ENCODE assay signal across 22 cellular contexts in the genomic region with DNA sequence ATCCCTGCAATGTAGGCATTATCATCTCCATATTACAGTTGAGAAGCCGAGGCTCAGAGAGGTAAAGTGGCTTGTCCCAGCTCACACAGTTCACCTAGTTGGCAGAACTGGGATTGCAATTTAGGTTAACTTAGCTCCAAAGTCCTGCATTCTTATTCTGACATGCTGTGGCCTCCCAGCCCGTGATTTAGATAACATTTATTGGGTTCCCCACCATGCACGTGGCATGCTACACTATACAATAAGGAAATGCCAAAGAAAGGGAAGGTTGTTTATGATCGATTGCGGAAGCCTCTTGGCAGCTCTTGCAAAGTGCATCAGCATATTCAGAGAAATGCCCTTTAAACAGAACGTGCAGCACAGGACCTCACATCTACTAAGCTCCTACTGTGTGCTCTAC. TPM values are rescaled to one million over a fixed set of nuclear protein-coding genes. Genes with fewer than 3 reads are reported as not detected.
DNase-seq lines count a peak whose midpoint lies in the region; ATAC-seq and TF ChIP-seq lines count a peak whose summit lies in the region.
"Had no signal": no experiment of that assay in that cellular context is flagged by ENCODE, and none has a peak within 500 bp of the region (broad histone marks: within the 10 kb centered on the region; RNA-seq: fewer than 3 reads in every experiment).

No MANE protein-coding gene starts in this region.

- H3K4me3 Mint-ChIP-seq in natural killer cell, result peak overlapping the region; percentile 36
- H3K4me3 Mint-ChIP-seq: activated CD8-positive, alpha-beta T cell treated with anti-CD3 and anti-CD28 coated beads, Interleukin-2, amount 10 ng/mL, durations not matched to agents 7 days and 5 days; activated naive CD4-positive, alpha-beta T cell treated with anti-CD3 and anti-CD28 coated beads, Interleukin-2, amount 50 U/mL, for 24 hours; activated T-cell treated with anti-CD3 and anti-CD28 coated beads, Interleukin-2, amount 50 U/mL, for 72 hours; memory B cell had no signal

- H3K36me3 ChIP-seq in Peyer's patch (no peaks in the 10 kb centered on the region), transverse colon (no peaks in the 10 kb centered on the region)
- H3K36me3 ChIP-seq: HAP-1 had no signal

- H3K4me3 ChIP-seq in Peyer's patch (peak overlapping the region in 2 of 4 donors; percentile 77 to 85), cardiac fibroblast (replicated peaks in 1 of 2; ENCODE audit: low read depth in 2 of 2, low read length in 2 of 2) (no peak overlapping the region), transverse colon (peak overlapping the region in 1 of 4 donors; percentile 76)
- H3K4me3 ChIP-seq: body of pancreas, HAP-1, SJCRH30 had no signal

- no peaks in the 10 kb centered on the region for H3K27me3 ChIP-seq in Peyer's patch
- H3K27me3 ChIP-seq in transverse colon, result no peaks in the 10 kb centered on the region
- H3K27me3 ChIP-seq: body of pancreas, SJCRH30 had no signal

- ATAC-seq in natural killer cell (no peak), GM21423 (IDR thresholded peaks at IDR 0.05; ENCODE audit: unreplicated experiment) (no peak), HG02885 (IDR thresholded peaks at IDR 0.05; ENCODE audit: poor library complexity, unreplicated experiment) (no peak)
- ATAC-seq: activated CD8-positive, alpha-beta T cell treated with anti-CD3 and anti-CD28 coated beads, Interleukin-2, amount 10 ng/mL, durations not matched to agents 7 days and 5 days; activated T-cell treated with anti-CD3 and anti-CD28 coated beads, Interleukin-2, amount 50 U/mL, for 72 hours; body of pancreas; WTC11 had no signal

- H3K4me1 ChIP-seq in Peyer's patch (peaks cover 0 to 74% (median 7%) of the 10 kb centered on the region in 4 donors), transverse colon (peaks cover 49 to 82% (median 66%) of the 10 kb centered on the region in 4 donors)

- 20 to 24% methylated on average over 1 to 6 of the region's 6 CpGs for WGBS in transverse colon (ENCODE audit: low coverage in 1 of 2), 2 donors

- H3K4me1 Mint-ChIP-seq in natural killer cell, result peaks cover 7 to 11% of the 10 kb centered on the region in 2 donors

- H3K27ac ChIP-seq in Peyer's patch (peak overlapping the region in 3 of 4 donors; percentile 83 to 96 (median 95)), transverse colon (peak overlapping the region; percentile 94 to 95 (median 94))
- H3K27ac ChIP-seq: HL-60, SJCRH30 had no signal

- no peaks in the 10 kb centered on the region for H3K36me3 Mint-ChIP-seq in natural killer cell
- H3K36me3 Mint-ChIP-seq: activated naive CD4-positive, alpha-beta T cell treated with anti-CD3 and anti-CD28 coated beads, Interleukin-2, amount 50 U/mL, for 24 hours; memory B cell; WTC11 had no signal

- peaks cover 0 to 11% of the 10 kb centered on the region in 2 donors for H3K27me3 Mint-ChIP-seq in natural killer cell (ENCODE audit: low read depth in 2 of 2)

- H3K27ac Mint-ChIP-seq in natural killer cell, result no peak overlapping the region
- H3K27ac Mint-ChIP-seq: activated CD8-positive, alpha-beta T cell treated with anti-CD3 and anti-CD28 coated beads, Interleukin-2, amount 10 ng/mL, durations not matched to agents 7 days and 5 days; activated naive CD4-positive, alpha-beta T cell treated with anti-CD3 and anti-CD28 coated beads, Interleukin-2, amount 50 U/mL, for 24 hours; activated T-cell treated with anti-CD3 and anti-CD28 coated beads, Interleukin-2, amount 50 U/mL, for 72 hours; memory B cell; WTC11 had no signal

- H3K9me3 ChIP-seq in Peyer's patch (no peaks in the 10 kb centered on the region), transverse colon (no peaks in the 10 kb centered on the region)
- H3K9me3 ChIP-seq: body of pancreas, HAP-1, SJCRH30 had no signal

- peak in 3 of 6 experiments; percentile 42 to 49 (median 48) for TF ChIP-seq CTCF in Peyer's patch (IDR thresholded peaks at IDR 0.05)
- TF ChIP-seq CTCF in cardiac fibroblast (IDR thresholded peaks at IDR 0.05; ENCODE audit: low read depth, low read length), result peak; percentile 6
- no peak for TF ChIP-seq CTCF in natural killer cell (IDR thresholded peaks at IDR 0.05)
- peak in 2 of 5 experiments; percentile 47 to 48 for TF ChIP-seq CTCF in transverse colon (IDR thresholded peaks at IDR 0.05)

- TF ChIP-seq EP300 in transverse colon (IDR thresholded peaks at IDR 0.05; ENCODE audit: low read depth), result peak; percentile 54

- in situ Hi-C loops in transverse colon (cut with MboI; ENCODE audit: low pct_ligation_motif_present in 1 of 4, low pct_unique_long_range_greater_than_20kb in 1 of 4, low sequenced_read_pairs in 3 of 4), result no loop called here

- TF ChIP-seq POLR2A in Peyer's patch (IDR thresholded peaks at IDR 0.05), result peak in 1 of 2 donors; percentile 29
- no peak for TF ChIP-seq POLR2A in transverse colon (IDR thresholded peaks at IDR 0.05)

- no peaks in the 10 kb centered on the region for H3K9me3 Mint-ChIP-seq in natural killer cell
- H3K9me3 Mint-ChIP-seq: activated naive CD4-positive, alpha-beta T cell treated with anti-CD3 and anti-CD28 coated beads, Interleukin-2, amount 50 U/mL, for 24 hours; activated T-cell treated with anti-CD3 and anti-CD28 coated beads, Interleukin-2, amount 50 U/mL, for 72 hours; memory B cell; WTC11 had no signal

- DNase-seq in Peyer's patch (peak in 1 of 3 donors; percentile 86), cardiac fibroblast (ENCODE audit: low read depth in 2 of 2) (no peak), natural killer cell (no peak), transverse colon (peak; percentile 77), EL (no peak)
- DNase-seq: activated CD8-positive, alpha-beta T cell treated with anti-CD3 and anti-CD28 coated beads, Interleukin-2, amount 10 ng/mL, durations not matched to agents 7 days and 5 days; activated T-cell treated with anti-CD3 and anti-CD28 coated beads, Interleukin-2, amount 50 U/mL, for 72 hours; body of pancreas; DMS 273 treated with DMSO at 0.1 percent for 48 hours; NCI-H2081; NCI-H510A; retina; SJCRH30; stimulated activated naive CD4-positive, alpha-beta T cell treated with Interleukin-2 at 50 U/mL for 16 hours; T-helper 2 cell had no signal

- intact Hi-C loops in natural killer cell (cut with micrococcal nuclease), result no loop called here
- intact Hi-C loops in transverse colon (cut with DNase I; ENCODE audit: low total_unique reads), result loop anchor here (5.0 kb wide), 1 partner anchor 87 kb away; no protein-coding TSS in a partner anchor

RNA-seq across cellular contexts. Expression of gene NEURL1B, which starts 3.2 kb away (rescaled TPM):
- 10 to 100 TPM; 38.8 to 97.2 (median 81.0) TPM for total RNA-seq in Peyer's patch
- under 1 TPM; 0.28 to 0.54 (median 0.45) TPM for total RNA-seq in natural killer cell
- total RNA-seq in transverse colon, result 100 to 1,000 TPM in 2 of 4 donors, 10 to 100 TPM in 2; 74.6 to 168 (median 94.5) TPM

Comparison
In these comparisons a context has a peak if more than half of its experiments do, and no peak if none do; other contexts are left out.
1. RNA of gene NEURL1B, which starts 3.2 kb away (total RNA-seq): 74.6 to 168 TPM in transverse colon and 38.8 to 97.2 TPM in Peyer's patch; 0.28 to 0.54 TPM in natural killer cell; every median in the first group is over 10 times any median in the second.